10 cellular contexts compared by ENCODE assay signal in genomic region chr6:160139420-160139851, GRCh38. TPM values are rescaled to one million over a fixed set of nuclear protein-coding genes. Genes with fewer than 3 reads are reported as not detected.
A peak's percentile ranks its signal among the peaks of the same experiment; 100 is the strongest.
DNase-seq lines count a peak whose midpoint lies in the region; ATAC-seq, FAIRE-seq and TF ChIP-seq lines count a peak whose summit lies in the region.
"Had no signal": no experiment of that assay in that cellular context is flagged by ENCODE, and none has a peak within 500 bp of the region (broad histone marks: within the 10 kb centered on the region; RNA-seq: fewer than 3 reads in every experiment).

No MANE protein-coding gene starts in this region.

- peak overlapping the region; percentile 30 for H3K4me3 Mint-ChIP-seq in stimulated activated effector memory CD8-positive, alpha-beta T cell treated with anti-CD3 and anti-CD28 coated beads, Interleukin-12 subunit alpha, Interleukin-12 subunit beta, amount 100 ng/mL, for 72 hours

- no peak for TF ChIP-seq CTCF in foreskin keratinocyte (conservative IDR thresholded peaks at IDR 0.05)

- ATAC-seq in SK-N-SH treated with all-trans-retinoic acid at 6 μM for 48 hours (peak; percentile 78), foreskin keratinocyte (peak; percentile 82), GM21526 (IDR thresholded peaks at IDR 0.05; ENCODE audit: low FRiP score, unreplicated experiment) (no peak), HG02798 (IDR thresholded peaks at IDR 0.05; ENCODE audit: poor library complexity, unreplicated experiment) (no peak), GM18511 (IDR thresholded peaks at IDR 0.05; ENCODE audit: unreplicated experiment) (no peak)
- peak; percentile 83 for ATAC-seq in stimulated activated effector memory CD8-positive, alpha-beta T cell treated with anti-CD3 and anti-CD28 coated beads, Interleukin-12 subunit alpha, Interleukin-12 subunit beta, amount 100 ng/mL, for 72 hours

- FAIRE-seq in H54 (lab: Jason Lieb, UNC) = no peak

- TF ChIP-seq POLR2A in H54 (IDR thresholded peaks at IDR 0.05; ENCODE audit: low read depth, low read length) = no peak

- no peaks in the 10 kb centered on the region for H3K36me3 Mint-ChIP-seq in stimulated activated effector memory CD8-positive, alpha-beta T cell treated with anti-CD3 and anti-CD28 coated beads, Interleukin-12 subunit alpha, Interleukin-12 subunit beta, amount 100 ng/mL, for 72 hours

- no peak overlapping the region for H3K27ac ChIP-seq in foreskin keratinocyte
- H3K27ac ChIP-seq: KMS-11 had no signal

- DNase-seq in H54 (ENCODE audit: insufficient read length, low spot score) (peak; percentile 49), foreskin keratinocyte (peak; percentile 84 to 93)
- DNase-seq in stimulated activated effector memory CD8-positive, alpha-beta T cell treated with anti-CD3 and anti-CD28 coated beads, Interleukin-12 subunit alpha, Interleukin-12 subunit beta, amount 100 ng/mL, for 72 hours (ENCODE audit: low spot score in 2 of 2) = no peak
- DNase-seq: activated CD4-positive, alpha-beta T cell treated with anti-CD3 and anti-CD28 coated beads, Interleukin-2, amount 50 U/mL, for 4 hours had no signal

- H3K27ac Mint-ChIP-seq in stimulated activated effector memory CD8-positive, alpha-beta T cell treated with anti-CD3 and anti-CD28 coated beads, Interleukin-12 subunit alpha, Interleukin-12 subunit beta, amount 100 ng/mL, for 72 hours = peak overlapping the region; percentile 23

- peaks cover 9% of the 10 kb centered on the region for H3K4me1 ChIP-seq in foreskin keratinocyte

- peaks cover 29% of the 10 kb centered on the region for H3K4me1 Mint-ChIP-seq in stimulated activated effector memory CD8-positive, alpha-beta T cell treated with anti-CD3 and anti-CD28 coated beads, Interleukin-12 subunit alpha, Interleukin-12 subunit beta, amount 100 ng/mL, for 72 hours

- no peaks in the 10 kb centered on the region for H3K9me3 Mint-ChIP-seq in stimulated activated effector memory CD8-positive, alpha-beta T cell treated with anti-CD3 and anti-CD28 coated beads, Interleukin-12 subunit alpha, Interleukin-12 subunit beta, amount 100 ng/mL, for 72 hours

- no peaks in the 10 kb centered on the region for H3K27me3 ChIP-seq in foreskin keratinocyte

TF ChIP-seq in SK-N-SH treated with all-trans-retinoic acid at 6 μM for 48 hours, 23 proteins besides CTCF, POLR2A, EP300 and RAD21:
- no peak for TF ChIP-seq SNAI2 (CRISPR knock-in tag; IDR thresholded peaks at IDR 0.05)
- no peak for TF ChIP-seq ISL1 (CRISPR knock-in tag; IDR thresholded peaks at IDR 0.05)
- no peak for TF ChIP-seq TSHZ2 (CRISPR knock-in tag; IDR thresholded peaks at IDR 0.05)
- no peak for TF ChIP-seq CSDC2 (CRISPR knock-in tag; IDR thresholded peaks at IDR 0.05)
- TF ChIP-seq PPARA (CRISPR knock-in tag; IDR thresholded peaks at IDR 0.05; ENCODE audit: borderline replicate concordance) = no peak
- TF ChIP-seq OSR1 (CRISPR knock-in tag; IDR thresholded peaks at IDR 0.05) = no peak
- TF ChIP-seq POU6F1 (CRISPR knock-in tag; IDR thresholded peaks at IDR 0.05; ENCODE audit: borderline replicate concordance, low read depth) = no peak
- no peak for TF ChIP-seq ZFP30 (CRISPR knock-in tag; IDR thresholded peaks at IDR 0.05)
- no peak for TF ChIP-seq CSRNP3 (CRISPR knock-in tag; IDR thresholded peaks at IDR 0.05)
- no peak for TF ChIP-seq ZFP3 (CRISPR knock-in tag; IDR thresholded peaks at IDR 0.05)
- TF ChIP-seq PATZ1 (CRISPR knock-in tag; IDR thresholded peaks at IDR 0.05; ENCODE audit: borderline replicate concordance) = no peak
- TF ChIP-seq GLIS3 (CRISPR knock-in tag; IDR thresholded peaks at IDR 0.05) = no peak
- no peak for TF ChIP-seq ESRRG (CRISPR knock-in tag; IDR thresholded peaks at IDR 0.05)
- TF ChIP-seq ZC3H10 (CRISPR knock-in tag; IDR thresholded peaks at IDR 0.05) = no peak
- TF ChIP-seq BACH2 (CRISPR knock-in tag; IDR thresholded peaks at IDR 0.05; ENCODE audit: borderline replicate concordance) = no peak
- TF ChIP-seq TOX (CRISPR knock-in tag; IDR thresholded peaks at IDR 0.05; ENCODE audit: borderline replicate concordance) = no peak
TF ChIP-seq in SK-N-SH treated with all-trans-retinoic acid at 6 μM for 48 hours: peak in this region for 0.

RNA-seq across cellular contexts. Expression of gene SLC22A1, which starts 17.8 kb away (rescaled TPM):
- 0.14 and 0.60 TPM in 2 replicates for total RNA-seq in foreskin keratinocyte
- 0.15 and 0.60 TPM in 2 replicates for polyA plus RNA-seq in foreskin keratinocyte
- total RNA-seq: lung microvascular endothelial cell had no signal

Comparison
In these comparisons a context has a peak if more than half of its experiments do, and no peak if none do; other contexts are left out.
1. DNase-seq: peak in H54 (single experiment) and foreskin keratinocyte (2 of 2); none in stimulated activated effector memory CD8-positive, alpha-beta T cell treated with anti-CD3 and anti-CD28 coated beads, Interleukin-12 subunit alpha, Interleukin-12 subunit beta, amount 100 ng/mL, for 72 hours (0 of 2).
2. ATAC-seq: peak in SK-N-SH treated with all-trans-retinoic acid at 6 μM for 48 hours (single experiment), foreskin keratinocyte (single experiment) and stimulated activated effector memory CD8-positive, alpha-beta T cell treated with anti-CD3 and anti-CD28 coated beads, Interleukin-12 subunit alpha, Interleukin-12 subunit beta, amount 100 ng/mL, for 72 hours (single experiment); none in GM21526 (single experiment), HG02798 (single experiment) and GM18511 (single experiment).